Comparison of ENCODE assay signal across 8 cellular contexts in genomic region chr3:12663311-12663935, GRCh38. TPM values are rescaled to one million over a fixed set of nuclear protein-coding genes. Genes with fewer than 3 reads are reported as not detected.
DNase-seq lines count a peak whose midpoint lies in the region; ATAC-seq, FAIRE-seq and TF ChIP-seq lines count a peak whose summit lies in the region.

No MANE protein-coding gene starts in this region.

- POLR2A ChIA-PET in PC-9 (lab: Charles Lee; ENCODE audit: unreplicated experiment) = interaction anchor here (0.7 kb wide), 1 partner anchor 77 kb away, joined by 3 read pairs; no protein-coding TSS in a partner anchor

- peaks cover 22% of the 10 kb centered on the region for H4K20me1 ChIP-seq in PC-9 (ENCODE audit: insufficient read depth)

- no peaks in the 10 kb centered on the region for H3K9me3 ChIP-seq in PC-9 (ENCODE audit: insufficient read depth, low read depth)
- H3K9me3 ChIP-seq in body of pancreas = no peaks in the 10 kb centered on the region
- no peaks in the 10 kb centered on the region for H3K9me3 ChIP-seq in iPS-18c (ENCODE audit: control insufficient read depth, insufficient read depth, low read length)
- no peaks in the 10 kb centered on the region for H3K9me3 ChIP-seq in skeletal muscle satellite cell (replicated peaks; ENCODE audit: low read length)

- TF ChIP-seq CTCF in PC-9 (conservative IDR thresholded peaks at IDR 0.05) (no peak), body of pancreas (IDR thresholded peaks at IDR 0.05) (no peak)

- DNase-seq in activated T-cell treated with anti-CD3 and anti-CD28 coated beads for 1 hour (ENCODE audit: low read depth) (peak; percentile 41), PC-9 (no peak), body of pancreas (peak; percentile 48 to 69 (median 60)), GM12891 (ENCODE audit: insufficient read length, low spot score) (no peak)
- DNase-seq in activated T-cell treated with anti-CD3 and anti-CD28 coated beads, Interleukin-2, amount 50 U/mL, for 1 hour = no peak

- H3K9ac ChIP-seq in skeletal muscle satellite cell (ENCODE audit: low read depth, low read length) = peak overlapping the region; percentile 99

- intact Hi-C loops in PC-9 (cut with micrococcal nuclease; ENCODE audit: unreplicated experiment) (loop anchor here (5.0 kb wide), 2 partner anchors 44 to 89 kb away; no protein-coding TSS in a partner anchor), body of pancreas (cut with DNase I) (no loop called here)

- 0% methylated on average over 9 to 42 of the region's 48 CpGs for WGBS in body of pancreas, 2 donors

- H3K27ac ChIP-seq in PC-9 (peak overlapping the region; percentile 89), body of pancreas (peak overlapping the region; percentile 97 to 100 (median 99))

- TF ChIP-seq POLR2A in body of pancreas (IDR thresholded peaks at IDR 0.05) (no peak), GM12891 (IDR thresholded peaks at IDR 0.05; ENCODE audit: low read depth, low read length) (no peak)

- FAIRE-seq in GM12891 (lab: Jason Lieb, UNC) = no peak

- CTCF ChIA-PET in PC-9 (lab: Charles Lee) = interaction anchor here (0.6 kb wide), 1 partner anchor 699 kb away, joined by 6 read pairs; no protein-coding TSS in a partner anchor

- BruUV-seq in PC-9 (replicated peaks; lab: Mats Ljungman, UMichigan) = no TSS peak

- H3F3A ChIP-seq in PC-9 (ENCODE audit: insufficient read depth, low read depth) = peaks cover 13% of the 10 kb centered on the region

- H3K4me2 ChIP-seq in PC-9 = peak overlapping the region; percentile 83
- H3K4me2 ChIP-seq in skeletal muscle satellite cell (ENCODE audit: low read length) = peak overlapping the region; percentile 86

- H3K27me3 ChIP-seq in PC-9 (ENCODE audit: insufficient read depth, low read depth) (no peaks in the 10 kb centered on the region), body of pancreas (no peaks in the 10 kb centered on the region), skeletal muscle satellite cell (ENCODE audit: control insufficient read depth, insufficient read depth, low read length) (no peaks in the 10 kb centered on the region)

- H3K4me1 ChIP-seq in PC-9 (replicated peaks; ENCODE audit: insufficient read depth) = peaks cover 44% of the 10 kb centered on the region
- peaks cover 42% of the 10 kb centered on the region for H3K4me1 ChIP-seq in body of pancreas
- H3K4me1 ChIP-seq in skeletal muscle satellite cell (ENCODE audit: control insufficient read depth, insufficient read depth, low read length) = peaks cover 34% of the 10 kb centered on the region

- H3K9me2 ChIP-seq in PC-9 (ENCODE audit: insufficient read depth) = no peaks in the 10 kb centered on the region

- H3K4me3 ChIP-seq in PC-9 (peak overlapping the region; percentile 84), body of pancreas (peak overlapping the region; percentile 99 to 100), iPS-18c (ENCODE audit: insufficient read depth, low read depth, low read length) (peak overlapping the region; percentile 96), skeletal muscle satellite cell (ENCODE audit: low read length) (peak overlapping the region; percentile 78)

- ATAC-seq in HG02840 (IDR thresholded peaks at IDR 0.05; ENCODE audit: low FRiP score, unreplicated experiment) = peak; percentile 32
- peak; percentile 51 for ATAC-seq in body of pancreas

- H3K36me3 ChIP-seq in PC-9 (ENCODE audit: low read depth) (no peaks in the 10 kb centered on the region), body of pancreas (replicated peaks in 1 of 2; ENCODE audit: insufficient read depth in 1 of 2, low read depth in 2 of 2) (no peaks in the 10 kb centered on the region), skeletal muscle satellite cell (ENCODE audit: insufficient read depth, low read length) (no peaks in the 10 kb centered on the region)

- peaks cover 54% of the 10 kb centered on the region for H3K79me2 ChIP-seq in PC-9 (ENCODE audit: low read depth)

- H2AFZ ChIP-seq in PC-9 = peak overlapping the region; percentile 85

TF ChIP-seq in GM12891, 5 proteins besides CTCF, POLR2A, EP300 and RAD21:
- no peak for TF ChIP-seq SPI1 (IDR thresholded peaks at IDR 0.05; ENCODE audit: low read depth, low read length)
- no peak for TF ChIP-seq POLR2AphosphoS5 (IDR thresholded peaks at IDR 0.05; ENCODE audit: low read depth, low read length)
- no peak for TF ChIP-seq TAF1 (IDR thresholded peaks at IDR 0.05; ENCODE audit: low read depth, low read length)
- TF ChIP-seq POU2F2 (IDR thresholded peaks at IDR 0.05; ENCODE audit: low read depth, low read length) = no peak
- no peak for TF ChIP-seq PAX5 (IDR thresholded peaks at IDR 0.05; ENCODE audit: insufficient read depth, low read length, severe bottlenecking)

RNA-seq across cellular contexts. Expression of gene RAF1, which starts 0.5 kb away (rescaled TPM):
- total RNA-seq in PC-9 (2021) = 65.3 and 72.4 TPM in 2 replicates
- 10 to 100 TPM; 52.1 to 53.7 TPM for total RNA-seq in body of pancreas
- 52.6 and 53.7 TPM in 2 replicates for total RNA-seq in skeletal muscle satellite cell (2012; rRNA removed)
- 54.8 TPM for polyA plus RNA-seq in GM12891 (2012; ENCODE audit: low read depth, missing spikeins)

Comparison
In these comparisons a context has a peak if more than half of its experiments do, and no peak if none do; other contexts are left out.
1. DNase-seq: peak in activated T-cell treated with anti-CD3 and anti-CD28 coated beads for 1 hour (single experiment) and body of pancreas (4 of 4); none in activated T-cell treated with anti-CD3 and anti-CD28 coated beads, Interleukin-2, amount 50 U/mL, for 1 hour (single experiment), PC-9 (0 of 2) and GM12891 (single experiment).
2. Peak in every context shown above with its lines, with median percentiles within 50 percentile points of each other: H3K4me3 ChIP-seq.